ENCODE assay signal across 16 cellular contexts in genomic region chrX:41589634-41590270, GRCh38.
DNase-seq lines count a peak whose midpoint lies in the region; ATAC-seq and TF ChIP-seq lines count a peak whose summit lies in the region.
"Had no signal": no experiment of that assay in that cellular context is flagged by ENCODE, and none has a peak within 500 bp of the region (broad histone marks: within the 10 kb centered on the region; RNA-seq: fewer than 3 reads in every experiment).

No MANE protein-coding gene starts in this region.

- no peak overlapping the region for H2BK5ac ChIP-seq in mesenchymal stem cell (ENCODE audit: low read depth, low read length, poor library complexity, severe bottlenecking)

- H3K4me1 ChIP-seq in SJSA1 (replicated peaks) (0 out of 2 replicates have a peak, but pooled peaks cover 6% of the 10 kb centered on the region), esophagus muscularis mucosa (peaks cover 0 to 6% (median 3%) of the 10 kb centered on the region in 4 donors), mesenchymal stem cell (ENCODE audit: control insufficient read depth, insufficient read depth, low read depth, low read length) (no peaks in the 10 kb centered on the region)
- H3K4me1 ChIP-seq: SJCRH30 had no signal

- no peak overlapping the region for H4K91ac ChIP-seq in mesenchymal stem cell (ENCODE audit: low read length)

- no peak for ATAC-seq in HG02623 (IDR thresholded peaks at IDR 0.05; ENCODE audit: unreplicated experiment)
- ATAC-seq in GM19395 (IDR thresholded peaks at IDR 0.05; ENCODE audit: unreplicated experiment): no peak
- no peak for ATAC-seq in activated T-cell treated with anti-CD3 and anti-CD28 coated beads, Interleukin-2, amount 50 U/mL, for 4 hours

- peaks cover 7% of the 10 kb centered on the region for H3K79me1 ChIP-seq in mesenchymal stem cell (replicated peaks; ENCODE audit: low read length, poor library complexity, severe bottlenecking)

- peak overlapping the region; percentile 66 for H3K9ac ChIP-seq in mesenchymal stem cell (ENCODE audit: low read length)

- peak; percentile 76 for DNase-seq in ACHN
- DNase-seq in SJSA1 (ENCODE audit: low read depth in 1 of 2, low spot score in 2 of 2): peak in 1 of 2 experiments; percentile 19
- no peak for DNase-seq in esophagus muscularis mucosa (ENCODE audit: extremely low spot score)
- DNase-seq in mesenchymal stem cell: peak; percentile 41
- DNase-seq in NCI-H510A (lab: John Stamatoyannopoulos, UW): no peak
- no peak for DNase-seq in activated T-cell treated with anti-CD3 and anti-CD28 coated beads, Interleukin-2, amount 50 U/mL, for 4 hours
- DNase-seq: DMS79, Karpas-422, NCI-H1694 treated with DMSO at 0.1 percent for 48 hours, occipital lobe, SJCRH30, WERI-Rb-1 had no signal

- H3K4ac ChIP-seq in mesenchymal stem cell (ENCODE audit: low read depth in 1 of 2, low read length in 2 of 2): no peak overlapping the region

- in situ Hi-C loops in ACHN (cut with HindIII; ENCODE audit: low pct_ligation_motif_present, low pct_unique_long_range_greater_than_20kb, low sequenced_read_pairs): no loop called here

- no peak overlapping the region for H3K23ac ChIP-seq in mesenchymal stem cell (ENCODE audit: low read length in 2 of 2)

- H2AFZ ChIP-seq in mesenchymal stem cell (ENCODE audit: low read depth, low read length): no peak overlapping the region

- H3K27me3 ChIP-seq in SJSA1 (replicated peaks) (no peaks in the 10 kb centered on the region), esophagus muscularis mucosa (peaks cover 0 to 6% (median 0%) of the 10 kb centered on the region in 4 donors), mesenchymal stem cell (ENCODE audit: control insufficient read depth in 1 of 2, insufficient read depth in 1 of 2, low read length in 2 of 2) (peaks cover 0 to 23% of the 10 kb centered on the region in 2 experiments)
- H3K27me3 ChIP-seq: SJCRH30 had no signal

- intact Hi-C loops in esophagus muscularis mucosa (cut with DNase I): no loop called here

- peaks cover 4% of the 10 kb centered on the region for H3K36me3 Mint-ChIP-seq in activated T-cell treated with anti-CD3 and anti-CD28 coated beads, Interleukin-2, amount 50 U/mL, for 4 hours (ENCODE audit: insufficient read depth)

- no peak overlapping the region for H2BK15ac ChIP-seq in mesenchymal stem cell (ENCODE audit: low read depth, poor library complexity, severe bottlenecking)

- H3K4me2 ChIP-seq in mesenchymal stem cell (ENCODE audit: low read length, poor library complexity, severe bottlenecking): no peak overlapping the region

- H3K36me3 ChIP-seq in SJSA1: no peaks in the 10 kb centered on the region
- H3K36me3 ChIP-seq in esophagus muscularis mucosa: no peaks in the 10 kb centered on the region
- H3K36me3 ChIP-seq in mesenchymal stem cell (ENCODE audit: control insufficient read depth in 1 of 2, insufficient read depth in 2 of 2, low read depth in 1 of 2, low read length in 2 of 2): peaks cover 0 to 3% of the 10 kb centered on the region in 2 experiments
- H3K36me3 ChIP-seq: SJCRH30, WERI-Rb-1 had no signal

- no peak for TF ChIP-seq CTCF in esophagus muscularis mucosa (IDR thresholded peaks at IDR 0.05)

- H3K27ac ChIP-seq in SJSA1 (peak overlapping the region; percentile 47; the same call in 1 of the 2 replicates), esophagus muscularis mucosa (replicated peaks in 1 of 4) (peak overlapping the region in 1 of 4 donors; percentile 2), mesenchymal stem cell (ENCODE audit: low read length, poor library complexity, severe bottlenecking) (peak overlapping the region; percentile 64)
- H3K27ac ChIP-seq: SJCRH30, WERI-Rb-1 had no signal

- no peak overlapping the region for H2BK120ac ChIP-seq in mesenchymal stem cell (ENCODE audit: low read depth, low read length)

- no peaks in the 10 kb centered on the region for H3K9me3 Mint-ChIP-seq in activated T-cell treated with anti-CD3 and anti-CD28 coated beads, Interleukin-2, amount 50 U/mL, for 4 hours

- H3K4me1 Mint-ChIP-seq in activated T-cell treated with anti-CD3 and anti-CD28 coated beads, Interleukin-2, amount 50 U/mL, for 4 hours (ENCODE audit: low read depth): no peaks in the 10 kb centered on the region

- H3K4me3 Mint-ChIP-seq in activated T-cell treated with anti-CD3 and anti-CD28 coated beads, Interleukin-2, amount 50 U/mL, for 4 hours: no peak overlapping the region
- H3K4me3 Mint-ChIP-seq: activated naive CD8-positive, alpha-beta T cell had no signal

- no peak overlapping the region for H2BK12ac ChIP-seq in mesenchymal stem cell (ENCODE audit: low read length in 2 of 2)

- no peak overlapping the region for H2AK5ac ChIP-seq in mesenchymal stem cell (ENCODE audit: low read length, severe bottlenecking)

- no peaks in the 10 kb centered on the region for H3K27me3 Mint-ChIP-seq in activated T-cell treated with anti-CD3 and anti-CD28 coated beads, Interleukin-2, amount 50 U/mL, for 4 hours (ENCODE audit: low read depth)
- H3K27me3 Mint-ChIP-seq: activated naive CD8-positive, alpha-beta T cell had no signal

- no peak overlapping the region for H4K8ac ChIP-seq in mesenchymal stem cell (ENCODE audit: low read length)

- no peak overlapping the region for H3K14ac ChIP-seq in mesenchymal stem cell (ENCODE audit: low read length in 2 of 2)

- 0 out of 2 replicates have a peak overlapping the region, but pooled peaks have one; percentile 15 for H3K4me3 ChIP-seq in SJSA1
- H3K4me3 ChIP-seq in esophagus muscularis mucosa: peak overlapping the region in 3 of 4 donors; percentile 16 to 27 (median 23)
- peak overlapping the region in 1 of 2 experiments; percentile 33 for H3K4me3 ChIP-seq in mesenchymal stem cell (ENCODE audit: insufficient read depth in 1 of 2, low read depth in 1 of 2, low read length in 2 of 2)
- H3K4me3 ChIP-seq: lung, SJCRH30 had no signal

- H3K9me3 ChIP-seq in SJSA1 (replicated peaks) (no peaks in the 10 kb centered on the region), esophagus muscularis mucosa (no peaks in the 10 kb centered on the region), mesenchymal stem cell (ENCODE audit: control insufficient read depth, low read length) (no peaks in the 10 kb centered on the region)
- H3K9me3 ChIP-seq: SJCRH30 had no signal

- no peak overlapping the region for H3K18ac ChIP-seq in mesenchymal stem cell (ENCODE audit: low read depth in 1 of 2, low read length in 2 of 2)

- no peak for TF ChIP-seq POLR2A in esophagus muscularis mucosa (IDR thresholded peaks at IDR 0.05; ENCODE audit: low read depth)

- TF ChIP-seq EP300 in esophagus muscularis mucosa (IDR thresholded peaks at IDR 0.05): no peak

- 31% methylated on average over 5 of the region's 5 CpGs for WGBS in esophagus muscularis mucosa
- WGBS in mesenchymal stem cell: 26% methylated on average over 4 of the region's 5 CpGs

Comparison
In these comparisons a context has a peak if more than half of its experiments do, and no peak if none do; other contexts are left out.
1. DNase-seq: peak in ACHN (single experiment) and mesenchymal stem cell (single experiment); none in esophagus muscularis mucosa (single experiment), NCI-H510A (single experiment) and activated T-cell treated with anti-CD3 and anti-CD28 coated beads, Interleukin-2, amount 50 U/mL, for 4 hours (single experiment).